8 cellular contexts compared by ENCODE assay signal in the genomic region with DNA sequence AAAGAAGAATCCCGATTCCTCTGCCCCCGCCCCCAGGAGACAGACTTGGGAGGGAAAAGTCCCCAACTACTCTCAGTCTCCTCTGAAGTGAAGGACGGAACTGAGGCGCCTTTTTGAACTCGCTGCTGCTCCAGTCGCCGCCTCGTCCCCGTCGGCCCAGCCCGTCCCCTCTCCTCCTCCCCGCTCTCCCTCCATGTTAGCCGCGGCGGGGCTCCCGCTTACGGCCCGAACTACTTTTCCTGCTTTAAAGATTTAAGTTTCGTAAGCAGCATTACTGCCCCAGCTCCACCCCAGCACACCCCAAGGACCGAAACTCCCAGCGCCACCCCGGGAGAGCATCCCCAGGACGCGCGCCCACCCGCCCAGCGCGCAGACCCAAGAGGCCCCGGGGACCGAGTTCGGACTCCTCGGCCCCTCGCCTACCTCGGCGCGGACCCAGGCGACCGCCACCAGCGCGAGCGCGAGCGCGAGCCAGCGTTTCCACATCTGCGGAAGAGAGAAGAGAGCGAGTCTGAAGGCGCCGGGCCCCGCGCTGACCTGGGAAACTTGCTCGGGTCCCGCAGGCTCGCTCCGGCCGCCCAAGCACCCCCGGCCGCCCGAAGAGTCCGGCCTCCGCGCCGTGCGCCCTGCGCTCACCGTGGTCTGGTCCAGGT. TPM values are rescaled to one million over a fixed set of nuclear protein-coding genes. Genes with fewer than 3 reads are reported as not detected.
DNase-seq lines count a peak whose midpoint lies in the region; ATAC-seq, FAIRE-seq and TF ChIP-seq lines count a peak whose summit lies in the region.

No MANE protein-coding gene starts in this region.

- H3K9me3 Mint-ChIP-seq in activated CD4-positive, alpha-beta T cell treated with anti-CD3 and anti-CD28 coated beads, Interleukin-2, amount 10 ng/mL, durations not matched to agents 7 days and 5 days: peaks cover 2% of the 10 kb centered on the region
- peaks cover 4% of the 10 kb centered on the region for H3K9me3 Mint-ChIP-seq in stimulated activated naive CD8-positive, alpha-beta T cell treated with anti-CD3 and anti-CD28 coated beads, Interleukin-15, Interleukin-2, amounts not matched to agents 100 ng/mL and 50 ng/mL, for 24 hours

- no peak for TF ChIP-seq CTCF in bronchial epithelial cell (IDR thresholded peaks at IDR 0.05; ENCODE audit: insufficient read depth, low read length, severe bottlenecking)

- H3K4me1 Mint-ChIP-seq in activated CD4-positive, alpha-beta T cell treated with anti-CD3 and anti-CD28 coated beads, Interleukin-2, amount 10 ng/mL, durations not matched to agents 7 days and 5 days: peaks cover 10% of the 10 kb centered on the region
- H3K4me1 Mint-ChIP-seq in stimulated activated naive CD8-positive, alpha-beta T cell treated with anti-CD3 and anti-CD28 coated beads, Interleukin-15, Interleukin-2, amounts not matched to agents 100 ng/mL and 50 ng/mL, for 24 hours (ENCODE audit: low read depth): peaks cover 6% of the 10 kb centered on the region

- CTCF ChIA-PET in activated CD4-positive, alpha-beta T cell treated with anti-CD3 and anti-CD28 coated beads, Interleukin-2, amount 10 ng/mL, durations not matched to agents 7 days and 5 days (lab: Charles Lee): no interaction called here

- H3K36me3 Mint-ChIP-seq in activated CD4-positive, alpha-beta T cell treated with anti-CD3 and anti-CD28 coated beads, Interleukin-2, amount 10 ng/mL, durations not matched to agents 7 days and 5 days (ENCODE audit: low read depth): peaks cover 1% of the 10 kb centered on the region
- no peaks in the 10 kb centered on the region for H3K36me3 Mint-ChIP-seq in stimulated activated naive CD8-positive, alpha-beta T cell treated with anti-CD3 and anti-CD28 coated beads, Interleukin-15, Interleukin-2, amounts not matched to agents 100 ng/mL and 50 ng/mL, for 24 hours (ENCODE audit: low read depth)

- peak overlapping the region; percentile 72 for H3K4me3 Mint-ChIP-seq in activated CD4-positive, alpha-beta T cell treated with anti-CD3 and anti-CD28 coated beads, Interleukin-2, amount 10 ng/mL, durations not matched to agents 7 days and 5 days
- H3K4me3 Mint-ChIP-seq in stimulated activated naive CD8-positive, alpha-beta T cell treated with anti-CD3 and anti-CD28 coated beads, Interleukin-15, Interleukin-2, amounts not matched to agents 100 ng/mL and 50 ng/mL, for 24 hours: peak overlapping the region; percentile 77

- peak; percentile 8 for DNase-seq in activated CD4-positive, alpha-beta T cell treated with anti-CD3 and anti-CD28 coated beads, Interleukin-2, amount 10 ng/mL, durations not matched to agents 7 days and 5 days
- no peak for DNase-seq in activated CD4-positive, alpha-beta T cell treated with anti-CD3 and anti-CD28 coated beads for 4 hours
- DNase-seq in NOMO-1 treated with DMSO at 0.1 percent for 48 hours (lab: John Stamatoyannopoulos, UW; ENCODE audit: unreplicated experiment) (peak; percentile 35), bronchial epithelial cell (ENCODE audit: low read depth) (no peak), left colon (peak in 1 of 2 donors; percentile 35)
- no peak for DNase-seq in central memory CD4-positive, alpha-beta T cell

- no peak overlapping the region for H3K27ac Mint-ChIP-seq in activated CD4-positive, alpha-beta T cell treated with anti-CD3 and anti-CD28 coated beads, Interleukin-2, amount 10 ng/mL, durations not matched to agents 7 days and 5 days
- H3K27ac Mint-ChIP-seq in stimulated activated naive CD8-positive, alpha-beta T cell treated with anti-CD3 and anti-CD28 coated beads, Interleukin-15, Interleukin-2, amounts not matched to agents 100 ng/mL and 50 ng/mL, for 24 hours: no peak overlapping the region

- POLR2A ChIA-PET in activated CD4-positive, alpha-beta T cell treated with anti-CD3 and anti-CD28 coated beads, Interleukin-2, amount 10 ng/mL, durations not matched to agents 7 days and 5 days (lab: Charles Lee): no interaction called here

- peak overlapping the region; percentile 84 for H3K4me3 ChIP-seq in bronchial epithelial cell (ENCODE audit: low read depth, low read length)

- H3K36me3 ChIP-seq in bronchial epithelial cell (ENCODE audit: control insufficient read depth, insufficient read depth, low read length): no peaks in the 10 kb centered on the region

- ATAC-seq in left colon (peak; percentile 34), GM18502 (IDR thresholded peaks at IDR 0.05; ENCODE audit: poor library complexity, unreplicated experiment) (no peak)

- peaks cover 61% of the 10 kb centered on the region for H3K27me3 Mint-ChIP-seq in activated CD4-positive, alpha-beta T cell treated with anti-CD3 and anti-CD28 coated beads, Interleukin-2, amount 10 ng/mL, durations not matched to agents 7 days and 5 days
- peaks cover 51% of the 10 kb centered on the region for H3K27me3 Mint-ChIP-seq in stimulated activated naive CD8-positive, alpha-beta T cell treated with anti-CD3 and anti-CD28 coated beads, Interleukin-15, Interleukin-2, amounts not matched to agents 100 ng/mL and 50 ng/mL, for 24 hours

- no peaks in the 10 kb centered on the region for H3K27me3 ChIP-seq in bronchial epithelial cell (ENCODE audit: control insufficient read depth, insufficient read depth, low read length)

- intact Hi-C loops in left colon (cut with DNase I, micrococcal nuclease): no loop called here

- FAIRE-seq in bronchial epithelial cell (lab: Jason Lieb, UNC): no peak

RNA-seq across cellular contexts. Expression of a gene that starts 0.4 kb away (rescaled TPM):
- under 1 TPM; 0.35 to 0.37 TPM for total RNA-seq in activated CD4-positive, alpha-beta T cell treated with anti-CD3 and anti-CD28 coated beads, Interleukin-2, amount 10 ng/mL, durations not matched to agents 7 days and 5 days
- total RNA-seq in bronchial epithelial cell: 45.3 and 45.6 TPM in 2 replicates
- 10 to 100 TPM; 34.4 to 61.7 TPM for total RNA-seq in left colon

Comparison
In these comparisons a context has a peak if more than half of its experiments do, and no peak if none do; other contexts are left out.
1. DNase-seq: peak in activated CD4-positive, alpha-beta T cell treated with anti-CD3 and anti-CD28 coated beads, Interleukin-2, amount 10 ng/mL, durations not matched to agents 7 days and 5 days (single experiment) and NOMO-1 treated with DMSO at 0.1 percent for 48 hours (single experiment); none in activated CD4-positive, alpha-beta T cell treated with anti-CD3 and anti-CD28 coated beads for 4 hours (0 of 2), bronchial epithelial cell (single experiment) and central memory CD4-positive, alpha-beta T cell (single experiment).
2. RNA of a gene that starts 0.4 kb away (total RNA-seq): 34.4 to 61.7 TPM in left colon and 45.3 to 45.6 TPM in bronchial epithelial cell; 0.35 to 0.37 TPM in activated CD4-positive, alpha-beta T cell treated with anti-CD3 and anti-CD28 coated beads, Interleukin-2, amount 10 ng/mL, durations not matched to agents 7 days and 5 days; every median in the first group is over 10 times any median in the second.